8 cellular contexts compared by ENCODE assay signal in genomic region chr12:14948672-14949071, GRCh38. TPM values are rescaled to one million over a fixed set of nuclear protein-coding genes. Genes with fewer than 3 reads are reported as not detected.
DNase-seq lines count a peak whose midpoint lies in the region; ATAC-seq and TF ChIP-seq lines count a peak whose summit lies in the region.

No MANE protein-coding gene starts in this region.

- H3K4me3 ChIP-seq in GM23338 = no peak overlapping the region

- H3K9me2 ChIP-seq in GM23338 (ENCODE audit: insufficient read depth) = no peaks in the 10 kb centered on the region

- ATAC-seq in GM23338 = peak; percentile 95
- peak; percentile 74 to 83 for ATAC-seq in naive thymus-derived CD8-positive, alpha-beta T cell

- no peak overlapping the region for H3K4me3 Mint-ChIP-seq in GM23338
- peak overlapping the region; percentile 74 to 100 (median 91) for H3K4me3 Mint-ChIP-seq in naive thymus-derived CD8-positive, alpha-beta T cell

- no peaks in the 10 kb centered on the region for H3K27me3 ChIP-seq in GM23338 (ENCODE audit: insufficient read depth)

- TF ChIP-seq POLR2A in erythroblast (IDR thresholded peaks at IDR 0.05; ENCODE audit: low read length) = peak; percentile 25

- H3K27me3 Mint-ChIP-seq in GM23338 (ENCODE audit: insufficient read depth, low read depth, poor library complexity) = no peaks in the 10 kb centered on the region
- no peaks in the 10 kb centered on the region for H3K27me3 Mint-ChIP-seq in naive thymus-derived CD8-positive, alpha-beta T cell

- no peaks in the 10 kb centered on the region for H4K20me1 ChIP-seq in GM23338 (replicated peaks; ENCODE audit: insufficient read depth)

- H3K79me2 ChIP-seq in GM23338 (replicated peaks; ENCODE audit: insufficient read depth) = no peaks in the 10 kb centered on the region

- H3K27ac Mint-ChIP-seq in GM23338 = peak overlapping the region; percentile 91
- peak overlapping the region; percentile 95 to 100 (median 98) for H3K27ac Mint-ChIP-seq in naive thymus-derived CD8-positive, alpha-beta T cell

- H3F3A ChIP-seq in GM23338 (replicated peaks; ENCODE audit: low read depth) = no peaks in the 10 kb centered on the region

- POLR2A ChIA-PET in naive thymus-derived CD8-positive, alpha-beta T cell (lab: Charles Lee) = interaction anchor here (0.6 to 5.6 kb wide), 12 partner anchors 8 to 179 kb away, joined by 3 to 80 read pairs (median 5); partner anchors contain the start of genes ARHGDIB and ERP27

- 0 out of 2 replicates have a peak overlapping the region, but pooled peaks have one; percentile 19 for H3K4me2 ChIP-seq in GM23338

- H3K36me3 ChIP-seq in GM23338 (ENCODE audit: insufficient read depth) = no peaks in the 10 kb centered on the region

- H3K9me3 Mint-ChIP-seq in GM23338 = no peaks in the 10 kb centered on the region
- H3K9me3 Mint-ChIP-seq in naive thymus-derived CD8-positive, alpha-beta T cell = no peaks in the 10 kb centered on the region

- H2AFZ ChIP-seq in GM23338 = no peak overlapping the region

- peak overlapping the region; percentile 51; the same call in 1 of the 2 replicates for H3K27ac ChIP-seq in GM23338 (ENCODE audit: low read depth)

- H3K36me3 Mint-ChIP-seq in GM23338 (ENCODE audit: low read depth) = no peaks in the 10 kb centered on the region
- peaks cover 45 to 88% (median 57%) of the 10 kb centered on the region in 3 donors for H3K36me3 Mint-ChIP-seq in naive thymus-derived CD8-positive, alpha-beta T cell

- peak; percentile 17 for DNase-seq in NCI-H748 (lab: John Stamatoyannopoulos, UW; ENCODE audit: unreplicated experiment)
- no peak for DNase-seq in NCI-H748 treated with DMSO at 0.1 percent for 48 hours (lab: John Stamatoyannopoulos, UW)
- peak; percentile 55 for DNase-seq in GM23338 (ENCODE audit: low spot score)
- DNase-seq in Kasumi-1 (lab: John Stamatoyannopoulos, UW) = peak; percentile 93 to 94
- peak; percentile 56 for DNase-seq in activated CD4-positive, alpha-beta T cell treated with anti-CD3 and anti-CD28 coated beads for 48 hours
- DNase-seq in erythroblast (lab: John Stamatoyannopoulos, UW) = peak; percentile 9 to 12
- peak in 9 of 10 donors; percentile 44 to 85 (median 71) for DNase-seq in naive thymus-derived CD8-positive, alpha-beta T cell
- no peak for DNase-seq in hippocampal formation (lab: John Stamatoyannopoulos, UW)

- peaks cover 16% of the 10 kb centered on the region for H3K4me1 Mint-ChIP-seq in GM23338
- peaks cover 47 to 94% (median 90%) of the 10 kb centered on the region in 4 donors for H3K4me1 Mint-ChIP-seq in naive thymus-derived CD8-positive, alpha-beta T cell

- no peak for TF ChIP-seq CTCF in GM23338 (conservative IDR thresholded peaks at IDR 0.05; ENCODE audit: low read depth in 2 of 2)

- H3K4me1 ChIP-seq in GM23338 (ENCODE audit: insufficient read depth) = no peaks in the 10 kb centered on the region; the same call in 1 of the 2 replicates

TF ChIP-seq in GM23338, 12 proteins besides CTCF, POLR2A, EP300 and RAD21 (continues in another document):
- TF ChIP-seq EZH2phosphoT487 (IDR thresholded peaks at IDR 0.05; ENCODE audit: unreplicated experiment) (no peak), POLR2AphosphoS5 (IDR thresholded peaks at IDR 0.05; ENCODE audit: low read depth) (no peak), CREB1 (CRISPR knock-in tag; IDR thresholded peaks at IDR 0.05; ENCODE audit: low read depth) (no peak), ZNF331 (CRISPR knock-in tag; IDR thresholded peaks at IDR 0.05; ENCODE audit: low read depth) (no peak), EZH2 (IDR thresholded peaks at IDR 0.05; ENCODE audit: low read depth, unreplicated experiment) (no peak), ZNF462 (CRISPR knock-in tag; IDR thresholded peaks at IDR 0.05) (no peak)

RNA-seq across cellular contexts. Expression of gene ERP27, which starts 10.3 kb away (rescaled TPM):
- total RNA-seq in GM23338 (2014; rRNA removed; shearing (Covaris generic)) = not detected in 2 replicates
- not detected in 2 replicates for polyA plus RNA-seq in GM23338 (2016; fragmentation: Nextera tagmentation; extraction: Ambion mirVana)
- total RNA-seq in naive thymus-derived CD8-positive, alpha-beta T cell = 10 to 100 TPM; 23.9 to 25.8 TPM
- polyA plus RNA-seq in naive thymus-derived CD8-positive, alpha-beta T cell = 1 to 10 TPM; 3.2 to 4.4 (median 3.9) TPM

RNA-seq across cellular contexts. Expression of gene ARHGDIB, which starts 12.7 kb away (rescaled TPM):
- total RNA-seq in GM23338 (2014; rRNA removed; shearing (Covaris generic)) = not detected in 2 replicates
- 0.89 and 1.8 TPM in 2 replicates for polyA plus RNA-seq in GM23338 (2016; fragmentation: Nextera tagmentation; extraction: Ambion mirVana)
- total RNA-seq in naive thymus-derived CD8-positive, alpha-beta T cell = 100 to 1,000 TPM; 937 to 948 TPM
- 1,000 to 10,000 TPM; 3,195 to 3,446 (median 3,407) TPM for polyA plus RNA-seq in naive thymus-derived CD8-positive, alpha-beta T cell

RNA-seq across cellular contexts. Expression of gene PDE6H, which starts 24.2 kb away (rescaled TPM):
- total RNA-seq in GM23338 (2014; rRNA removed; shearing (Covaris generic)) = not detected in 2 replicates
- polyA plus RNA-seq in GM23338 (2016; fragmentation: Nextera tagmentation; extraction: Ambion mirVana) = not detected in 2 replicates
- not detected for total RNA-seq in naive thymus-derived CD8-positive, alpha-beta T cell
- polyA plus RNA-seq in naive thymus-derived CD8-positive, alpha-beta T cell = not detected

Comparison
In these comparisons a context has a peak if more than half of its experiments do, and no peak if none do; other contexts are left out.
1. DNase-seq: peak in NCI-H748 (single experiment), GM23338 (single experiment), Kasumi-1 (2 of 2), activated CD4-positive, alpha-beta T cell treated with anti-CD3 and anti-CD28 coated beads for 48 hours (single experiment), erythroblast (2 of 2) and naive thymus-derived CD8-positive, alpha-beta T cell (9 of 10); none in NCI-H748 treated with DMSO at 0.1 percent for 48 hours (single experiment) and hippocampal formation (0 of 2).
2. RNA of gene ERP27, which starts 10.3 kb away (total RNA-seq): 23.9 to 25.8 TPM in naive thymus-derived CD8-positive, alpha-beta T cell; not detected in GM23338; every median in the first group is over 10 times any median in the second.
3. RNA of gene ARHGDIB, which starts 12.7 kb away (total RNA-seq): 937 to 948 TPM in naive thymus-derived CD8-positive, alpha-beta T cell; not detected in GM23338; every median in the first group is over 100 times any median in the second.